In genomic region chr17:42422412-42422957, GRCh38 we compare ENCODE assay signal across 1 cellular context.
TF ChIP-seq lines count a peak whose summit lies in the region.

No MANE protein-coding gene starts in this region.

TF ChIP-seq in HEK293, 187 proteins besides CTCF, POLR2A, EP300 and RAD21 (continued from another document):
- TF ChIP-seq PRDM6 (tag by site-specific recombination; IDR thresholded peaks at IDR 0.05) (no peak), ZNF426 (tag by site-specific recombination; IDR thresholded peaks at IDR 0.05) (no peak), FEZF1 (tag by site-specific recombination; IDR thresholded peaks at IDR 0.05) (no peak), ZBTB8A (tag by site-specific recombination; IDR thresholded peaks at IDR 0.05) (peak; percentile 63), OSR2 (tag by site-specific recombination; IDR thresholded peaks at IDR 0.05) (no peak), ZNF510 (tag by site-specific recombination; IDR thresholded peaks at IDR 0.05; ENCODE audit: insufficient replicate concordance) (no peak), ZNF449 (tag by site-specific recombination; IDR thresholded peaks at IDR 0.05) (no peak)
